In the genomic region with DNA sequence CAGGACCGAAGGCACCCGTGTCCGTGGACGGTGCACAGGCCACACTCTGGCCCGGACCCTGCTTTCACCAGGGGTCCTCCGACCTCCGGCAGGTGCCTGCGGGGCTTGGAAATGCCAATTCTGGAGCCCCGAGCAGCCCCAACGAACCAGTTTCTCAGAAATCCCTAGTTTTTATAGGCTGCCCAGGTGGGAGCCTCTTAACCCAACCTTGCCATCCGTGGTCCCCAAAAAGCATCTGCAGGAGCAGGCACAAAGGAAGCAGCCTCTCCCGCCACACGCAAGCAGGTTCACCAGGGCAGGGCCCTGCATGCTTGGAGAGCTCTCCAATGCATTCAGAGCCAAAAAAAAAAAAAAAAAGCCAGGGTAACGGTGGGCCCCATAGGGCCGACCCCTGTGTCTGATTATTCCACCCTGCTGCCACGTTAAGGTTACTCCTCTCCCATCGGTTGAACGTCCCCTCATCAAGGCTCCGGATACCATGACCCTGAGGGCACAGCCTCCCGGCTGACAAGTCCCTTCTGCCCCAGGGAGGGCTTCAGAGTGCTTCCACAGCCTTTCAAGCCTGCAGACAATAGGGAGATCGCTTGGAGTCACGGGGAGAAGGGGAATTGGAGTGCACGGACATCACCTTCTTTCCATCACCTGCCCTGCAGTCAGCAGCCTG, we compare ENCODE assay signal across 8 cellular contexts. TPM values are rescaled to one million over a fixed set of nuclear protein-coding genes. Genes with fewer than 3 reads are reported as not detected.
DNase-seq lines count a peak whose midpoint lies in the region; ATAC-seq and TF ChIP-seq lines count a peak whose summit lies in the region.

No MANE protein-coding gene starts in this region.

- no peak overlapping the region for H2BK20ac ChIP-seq in IMR-90 (ENCODE audit: low read depth, low read length)

- no peaks in the 10 kb centered on the region for H3K27me3 Mint-ChIP-seq in naive B cell

- CTCF ChIA-PET in AG04449 (lab: Yijun Ruan, JAX), result interaction anchor here (0.9 to 1.4 kb wide), 8 partner anchors 9 to 172 kb away, joined by 3 to 7 read pairs (median 4); partner anchors contain the start of gene RNF208
- CTCF ChIA-PET in IMR-90 (lab: Yijun Ruan, JAX), result no interaction called here

- intact Hi-C loops in IMR-90 (cut with micrococcal nuclease) (no loop called here), head of caudate nucleus (cut with DNase I) (no loop called here)

- ATAC-seq in IMR-90 (ENCODE audit: low read depth) (no peak), naive B cell (ENCODE audit: low read depth in 2 of 2) (no peak), GM18858 (IDR thresholded peaks at IDR 0.05; ENCODE audit: unreplicated experiment) (no peak)

- peak overlapping the region; percentile 72 to 95 (median 86) for H3K27ac Mint-ChIP-seq in naive B cell

- H3K9ac ChIP-seq in IMR-90 (ENCODE audit: low read depth, low read length), result peak overlapping the region; percentile 93

- H3K4me1 Mint-ChIP-seq in naive B cell, result peaks cover 23 to 50% (median 48%) of the 10 kb centered on the region in 3 donors

- in situ Hi-C loops in IMR-90 (cut with MboI; ENCODE audit: low sequenced_read_pairs), result no loop called here

- no peak for TF ChIP-seq POLR2A in IMR-90 (IDR thresholded peaks at IDR 0.05; ENCODE audit: low read depth, low read length)

- H3K27ac ChIP-seq in IMR-90 (ENCODE audit: insufficient read depth, low read length) (peak overlapping the region; percentile 91), caudate nucleus (ENCODE audit: low read depth, low read length) (peak overlapping the region; percentile 67)

- H2BK120ac ChIP-seq in IMR-90 (ENCODE audit: low read depth, low read length), result no peak overlapping the region

- peak overlapping the region; percentile 97 to 98 for H4K8ac ChIP-seq in IMR-90 (ENCODE audit: low read depth in 2 of 2, low read length in 2 of 2)

- peak overlapping the region; percentile 83 for H4K5ac ChIP-seq in IMR-90 (ENCODE audit: low read depth, low read length)

- H3K14ac ChIP-seq in IMR-90 (replicated peaks; ENCODE audit: low read depth, low read length), result peak overlapping the region; percentile 93

- H3K4me3 Mint-ChIP-seq in naive B cell, result peak overlapping the region; percentile 81 to 92 (median 87)

- peak overlapping the region; percentile 97 for H3K4ac ChIP-seq in IMR-90 (ENCODE audit: low read depth, low read length)

- dilution Hi-C loops in IMR-90 (cut with HindIII; ENCODE audit: low sequenced_read_pairs, unreplicated experiment), result no loop called here

- no peaks in the 10 kb centered on the region for H3K27me3 ChIP-seq in IMR-90 (ENCODE audit: control insufficient read depth, insufficient read depth, low read length)

- H2AFZ ChIP-seq in IMR-90 (replicated peaks; ENCODE audit: low read length, poor library complexity), result peak overlapping the region; percentile 100

- no peaks in the 10 kb centered on the region for H3K36me3 ChIP-seq in IMR-90 (ENCODE audit: control insufficient read depth, insufficient read depth, low read length)

- H3K9me3 Mint-ChIP-seq in naive B cell, result no peaks in the 10 kb centered on the region

- DNase-seq in AG04449 (ENCODE audit: low read depth, low spot score), result no peak
- DNase-seq in IMR-90, result no peak
- DNase-seq in caudate nucleus (lab: John Stamatoyannopoulos, UW), result no peak
- DNase-seq in naive B cell, result no peak
- DNase-seq in GM19238 (ENCODE audit: insufficient read length, low spot score), result no peak
- DNase-seq in head of caudate nucleus, result no peak
- DNase-seq in HuH-7 (ENCODE audit: low spot score), result no peak

- peak overlapping the region; percentile 94 for H2AK9ac ChIP-seq in IMR-90 (replicated peaks; ENCODE audit: low read depth, low read length, poor library complexity)

- no peak overlapping the region for H3K18ac ChIP-seq in IMR-90 (ENCODE audit: low read depth, low read length)

- POLR2A ChIA-PET in AG04449 (lab: Yijun Ruan, JAX) (interaction anchor here (0.6 to 1.7 kb wide), 9 partner anchors 8 to 41 kb away, joined by 3 to 12 read pairs (median 3); partner anchors contain the start of genes ANAPC2 and TUBB4B), IMR-90 (lab: Charles Lee; ENCODE audit: unreplicated experiment) (interaction anchor here (0.6 to 0.9 kb wide), 3 partner anchors 12 to 39 kb away, joined by 3 to 16 read pairs (median 4); partner anchors contain the start of gene SSNA1)

- TF ChIP-seq CTCF in AG04449 (IDR thresholded peaks at IDR 0.05; ENCODE audit: insufficient read depth, low read length, missing control alignments) (no peak), IMR-90 (conservative IDR thresholded peaks at IDR 0.05; ENCODE audit: low read depth, low read length) (no peak)

- peak overlapping the region; percentile 93; the same call in 1 of the 2 replicates for H4K91ac ChIP-seq in IMR-90 (ENCODE audit: insufficient read depth, low read depth, low read length)

- peak overlapping the region; percentile 61 for H2BK5ac ChIP-seq in IMR-90 (ENCODE audit: low read depth, low read length, poor library complexity, severe bottlenecking)

- peaks cover 24% of the 10 kb centered on the region for H3K4me1 ChIP-seq in IMR-90 (ENCODE audit: control insufficient read depth, insufficient read depth, low read length)

- no peak for TF ChIP-seq RAD21 in IMR-90 (IDR thresholded peaks at IDR 0.05; ENCODE audit: low read length)

- H3K4me3 ChIP-seq in AG04449 (ENCODE audit: low read depth, low read length), result peak overlapping the region; percentile 79
- peak overlapping the region; percentile 88 for H3K4me3 ChIP-seq in IMR-90 (ENCODE audit: insufficient read depth, low read depth, low read length)

- H2AK5ac ChIP-seq in IMR-90 (ENCODE audit: low read depth, low read length), result peak overlapping the region; percentile 98

- peaks cover 32% of the 10 kb centered on the region for H4K20me1 ChIP-seq in IMR-90 (ENCODE audit: insufficient read depth, low read length)

- H3K4me2 ChIP-seq in IMR-90 (ENCODE audit: low read depth, low read length), result peak overlapping the region; percentile 86

- WGBS in IMR-90 (ENCODE audit: extremely low coverage in 2 of 2, insufficient read length in 1 of 2), 2 experiments, result 3% methylated on average over 7 of the region's 23 CpGs; no CpG with 5 or more reads in 1 of the 2 experiments

- BruUV-seq in IMR-90 (replicated peaks; lab: Mats Ljungman, UMichigan), result no TSS peak

- H3K23ac ChIP-seq in IMR-90 (ENCODE audit: low read depth, low read length), result peak overlapping the region; percentile 68

- peak overlapping the region; percentile 25; the same call in 1 of the 2 replicates for H3K56ac ChIP-seq in IMR-90 (ENCODE audit: extremely low read depth, insufficient read depth, low read length)

- H2BK15ac ChIP-seq in IMR-90 (ENCODE audit: low read depth, low read length), result no peak overlapping the region

- no peaks in the 10 kb centered on the region for H3K9me3 ChIP-seq in IMR-90 (ENCODE audit: control insufficient read depth, insufficient read depth, low read length)

- no peaks in the 10 kb centered on the region for H3K36me3 Mint-ChIP-seq in naive B cell

- 0 out of 2 replicates have a peak, but pooled peaks cover 2% of the 10 kb centered on the region for H3K9me1 ChIP-seq in IMR-90 (ENCODE audit: insufficient read depth, low read length)

- H3K79me1 ChIP-seq in IMR-90 (ENCODE audit: low read depth in 1 of 2, low read length in 2 of 2), result peaks cover 34 to 81% of the 10 kb centered on the region in 2 experiments

TF ChIP-seq in IMR-90, 13 proteins besides CTCF, POLR2A, EP300 and RAD21 (continues in another document):
- TF ChIP-seq NFE2L2 (IDR thresholded peaks at IDR 0.05; ENCODE audit: low read depth, low read length) (no peak), USF2 (IDR thresholded peaks at IDR 0.05; ENCODE audit: low read depth, low read length) (no peak), BHLHE40 (IDR thresholded peaks at IDR 0.05; ENCODE audit: low read depth, low read length) (no peak), SMC3 (IDR thresholded peaks at IDR 0.05; ENCODE audit: low read depth, low read length) (no peak), RCOR1 (IDR thresholded peaks at IDR 0.05; ENCODE audit: insufficient replicate concordance, low read length) (no peak), MAFK (IDR thresholded peaks at IDR 0.05; ENCODE audit: low read depth, low read length) (no peak), MAZ (IDR thresholded peaks at IDR 0.05; ENCODE audit: borderline replicate concordance, low read depth, low read length) (no peak)

RNA-seq across cellular contexts. Expression of gene TPRN, which starts 0.8 kb away (rescaled TPM):
- total RNA-seq in IMR-90 (2012; rRNA removed), result 1.7 and 1.8 TPM in 2 replicates
- polyA plus RNA-seq in IMR-90 (2012; rRNA removed) (5.3 and 7.1 TPM in 2 replicates), naive B cell (ENCODE audit: low read depth in 6 of 6) (1 to 10 TPM in 1 of 6 donors, under 1 TPM in 5; 0.21 to 1.1 (median 0.48) TPM)
- polyA plus RNA-seq in IMR-90 (2012; cell fraction: cytosol; rRNA removed), result 5.4 and 5.8 TPM in 2 replicates
- 6.4 and 17.7 TPM in 2 replicates for polyA plus RNA-seq in IMR-90 (2012; cell fraction: nucleus; rRNA removed; ENCODE audit: low replicate concordance)

RNA-seq across cellular contexts. Expression of gene TMEM203, which starts 4.1 kb away (rescaled TPM):
- total RNA-seq in IMR-90 (2012; rRNA removed), result 18.8 and 20.8 TPM in 2 replicates
- 39.1 and 40.6 TPM in 2 replicates for polyA plus RNA-seq in IMR-90 (2012; rRNA removed)
- 37.1 and 39.7 TPM in 2 replicates for polyA plus RNA-seq in IMR-90 (2012; cell fraction: cytosol; rRNA removed)
- polyA plus RNA-seq in IMR-90 (2012; cell fraction: nucleus; rRNA removed; ENCODE audit: low replicate concordance), result 13.2 and 13.3 TPM in 2 replicates
- polyA plus RNA-seq in naive B cell (ENCODE audit: low read depth in 6 of 6), result 100 to 1,000 TPM; 119 to 191 (median 142) TPM

RNA-seq across cellular contexts. Expression of gene NDOR1, which starts 4.2 kb away (rescaled TPM):
- total RNA-seq in IMR-90 (2012; rRNA removed), result 0.90 and 1.1 TPM in 2 replicates
- polyA plus RNA-seq in IMR-90 (2012; rRNA removed) (10.6 and 14.0 TPM in 2 replicates), naive B cell (ENCODE audit: low read depth in 6 of 6) (1 to 10 TPM; 4.4 to 9.3 (median 5.2) TPM)
- 4.5 and 5.9 TPM in 2 replicates for polyA plus RNA-seq in IMR-90 (2012; cell fraction: cytosol; rRNA removed)
- polyA plus RNA-seq in IMR-90 (2012; cell fraction: nucleus; rRNA removed; ENCODE audit: low replicate concordance), result 35.3 and 101 TPM in 2 replicates

RNA-seq across cellular contexts. Expression of gene SSNA1, which starts 12.9 kb away (rescaled TPM):
- 55.7 and 63.9 TPM in 2 replicates for total RNA-seq in IMR-90 (2012; rRNA removed)
- polyA plus RNA-seq in IMR-90 (2012; rRNA removed), result 86.7 and 107 TPM in 2 replicates
- 102 and 149 TPM in 2 replicates for polyA plus RNA-seq in IMR-90 (2012; cell fraction: cytosol; rRNA removed)
- polyA plus RNA-seq in IMR-90 (2012; cell fraction: nucleus; rRNA removed; ENCODE audit: low replicate concordance), result 40.6 and 69.4 TPM in 2 replicates
- polyA plus RNA-seq in naive B cell (ENCODE audit: low read depth in 6 of 6), result 100 to 1,000 TPM; 112 to 145 (median 132) TPM

RNA-seq across cellular contexts. Expression of gene ANAPC2, which starts 13.0 kb away (rescaled TPM):
- 9.3 and 9.4 TPM in 2 replicates for total RNA-seq in IMR-90 (2012; rRNA removed)
- polyA plus RNA-seq in IMR-90 (2012; rRNA removed), result 29.5 and 34.3 TPM in 2 replicates
- polyA plus RNA-seq in IMR-90 (2012; cell fraction: cytosol; rRNA removed), result 18.0 and 23.4 TPM in 2 replicates
- polyA plus RNA-seq in IMR-90 (2012; cell fraction: nucleus; rRNA removed; ENCODE audit: low replicate concordance), result 171 and 370 TPM in 2 replicates
- 1 to 10 TPM; 6.1 to 9.3 (median 7.5) TPM for polyA plus RNA-seq in naive B cell (ENCODE audit: low read depth in 6 of 6)
